In the genomic region with DNA sequence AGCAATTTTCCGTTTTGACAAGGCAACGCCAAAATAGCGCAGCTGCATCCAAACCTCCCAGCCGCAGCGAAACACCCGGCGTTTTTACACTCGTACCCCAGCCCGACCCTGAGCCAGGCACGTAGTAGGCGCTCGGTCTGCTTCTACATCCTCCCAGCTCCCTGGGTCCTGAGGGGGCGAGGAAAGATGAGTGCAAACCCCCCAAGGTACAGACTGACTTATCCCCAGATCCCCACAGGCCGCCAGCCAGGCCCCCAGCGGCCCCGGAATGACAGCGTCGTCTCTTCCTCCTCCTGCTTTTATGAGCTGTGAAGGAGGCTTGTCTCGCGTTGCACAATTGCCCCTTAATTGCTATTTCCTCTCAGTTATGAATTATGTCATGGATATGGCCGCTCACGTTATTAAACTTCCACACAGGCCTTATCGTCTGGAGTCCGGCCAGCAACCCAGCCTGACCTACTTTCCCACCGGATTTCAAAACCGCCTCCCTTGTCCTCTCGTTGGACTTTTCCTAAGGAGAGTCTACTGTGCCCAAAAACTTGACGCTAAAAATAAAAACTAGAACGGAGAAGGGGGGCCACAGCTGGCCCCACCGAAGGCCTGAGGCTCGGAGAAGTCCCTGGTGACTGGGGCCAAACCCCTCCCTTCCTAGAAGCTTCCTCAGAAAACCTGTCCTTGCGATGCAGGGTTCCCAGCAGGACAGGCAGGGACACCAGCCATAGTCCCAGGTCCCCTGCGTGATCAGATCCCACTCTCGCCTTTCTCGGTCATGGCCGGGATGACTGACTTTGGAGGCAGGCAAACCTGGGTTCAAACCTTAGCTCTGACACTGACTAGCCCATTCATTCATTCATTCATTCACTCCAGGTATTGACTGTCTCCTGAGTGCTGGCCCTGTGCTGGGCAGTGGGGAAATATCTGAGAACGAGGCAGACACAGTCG, we compare ENCODE assay signal across 9 cellular contexts.
DNase-seq lines count a peak whose midpoint lies in the region; ATAC-seq and TF ChIP-seq lines count a peak whose summit lies in the region.
"Had no signal": no experiment of that assay in that cellular context is flagged by ENCODE, and none has a peak within 500 bp of the region (broad histone marks: within the 10 kb centered on the region; RNA-seq: fewer than 3 reads in every experiment).

No MANE protein-coding gene starts in this region.

- H3K4me1 Mint-ChIP-seq in nephron: peaks cover 51% of the 10 kb centered on the region

- peak overlapping the region; percentile 54 to 85 (median 59) for H3K27ac Mint-ChIP-seq in nephron
- H3K27ac Mint-ChIP-seq: T-helper 1 cell treated with Interleukin-12 subunit alpha and Interleukin-12 subunit beta and Interleukin-4 antibody, amounts not matched to agents 30 μg/mL and 1 μg/mL, for 36 hours had no signal

- peak overlapping the region; percentile 17; the same call in 1 of the 2 replicates for H3K4me3 ChIP-seq in AG10803 (ENCODE audit: low read length)

- H3K27me3 Mint-ChIP-seq in nephron (ENCODE audit: low read depth): peaks cover 32% of the 10 kb centered on the region

- DNase-seq in AG10803 (ENCODE audit: low read depth): peak; percentile 95
- peak; percentile 81 for DNase-seq in NCI-H1105 (lab: John Stamatoyannopoulos, UW)
- peak; percentile 82 for DNase-seq in dermis blood vessel endothelial cell
- no peak for DNase-seq in activated effector memory CD4-positive, alpha-beta T cell treated with anti-CD3 and anti-CD28 coated beads, Interleukin-2, amount 50 U/mL, for 16 hours
- no peak for DNase-seq in DMS 273 (lab: John Stamatoyannopoulos, UW; ENCODE audit: unreplicated experiment)

- no peak for TF ChIP-seq CTCF in AG10803 (conservative IDR thresholded peaks at IDR 0.05; ENCODE audit: low read length)
- TF ChIP-seq CTCF in nephron (IDR thresholded peaks at IDR 0.05; ENCODE audit: unreplicated experiment in 3 of 3): no peak

- no peaks in the 10 kb centered on the region for H3K36me3 Mint-ChIP-seq in nephron (ENCODE audit: low read depth)

- ATAC-seq in HG03159 (IDR thresholded peaks at IDR 0.05; ENCODE audit: unreplicated experiment): no peak
- no peak for ATAC-seq in HG02623 (IDR thresholded peaks at IDR 0.05; ENCODE audit: unreplicated experiment)

- H3K9me3 Mint-ChIP-seq in nephron: no peaks in the 10 kb centered on the region
- H3K9me3 Mint-ChIP-seq: T-helper 1 cell treated with Interleukin-12 subunit alpha and Interleukin-12 subunit beta and Interleukin-4 antibody, amounts not matched to agents 30 μg/mL and 1 μg/mL, for 36 hours had no signal

- H3K4me3 Mint-ChIP-seq in nephron: peak overlapping the region in 2 of 3 experiments; percentile 22 to 43
- H3K4me3 Mint-ChIP-seq: T-helper 1 cell treated with Interleukin-12 subunit alpha and Interleukin-12 subunit beta and Interleukin-4 antibody, amounts not matched to agents 30 μg/mL and 1 μg/mL, for 36 hours had no signal

Comparison
In these comparisons a context has a peak if more than half of its experiments do, and no peak if none do; other contexts are left out.
1. DNase-seq: peak in AG10803 (single experiment), NCI-H1105 (single experiment) and dermis blood vessel endothelial cell (single experiment); none in activated effector memory CD4-positive, alpha-beta T cell treated with anti-CD3 and anti-CD28 coated beads, Interleukin-2, amount 50 U/mL, for 16 hours (single experiment) and DMS 273 (single experiment).